Comparison of ENCODE assay signal across 1 cellular context in the genomic region with DNA sequence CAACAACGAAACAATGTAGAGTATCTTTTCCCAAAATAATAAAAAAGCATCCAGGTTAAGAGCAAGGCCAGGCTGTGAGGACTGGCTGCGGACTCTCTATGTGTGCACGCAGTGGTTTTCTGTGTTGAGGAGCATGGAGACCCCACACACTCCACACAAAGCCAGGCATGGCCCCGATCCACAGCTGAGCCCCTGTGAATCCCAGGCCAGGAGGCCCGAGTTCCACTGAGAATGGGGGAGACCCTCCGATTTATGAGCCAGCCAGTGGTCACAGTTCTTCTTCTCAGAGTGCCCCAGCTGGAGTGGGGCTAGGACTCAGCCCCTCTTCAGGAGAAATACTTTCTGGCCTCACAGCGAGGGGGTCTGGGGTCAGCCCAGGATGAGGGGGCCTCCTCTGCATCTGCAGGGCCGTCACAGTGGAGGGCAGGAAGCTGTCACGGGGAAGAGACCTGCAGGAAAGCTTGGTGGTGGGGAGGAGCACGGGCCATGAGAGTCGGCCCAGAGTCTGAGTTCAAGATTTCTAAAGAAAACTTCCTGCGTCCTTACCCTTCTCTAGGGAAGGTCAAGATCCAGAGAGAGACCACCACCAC.
TF ChIP-seq lines count a peak whose summit lies in the region.

No MANE protein-coding gene starts in this region.

TF ChIP-seq in H1, 55 proteins besides CTCF, POLR2A, EP300 and RAD21:
- TF ChIP-seq GABPA (IDR thresholded peaks at IDR 0.05; ENCODE audit: borderline replicate concordance, insufficient read depth, low read length) (no peak), CBX8 (IDR thresholded peaks at IDR 0.05; ENCODE audit: borderline replicate concordance, low read depth, low read length) (no peak), RFX5 (IDR thresholded peaks at IDR 0.05; ENCODE audit: borderline replicate concordance, low read depth, low read length) (no peak), TEAD4 (IDR thresholded peaks at IDR 0.05; ENCODE audit: low read depth, low read length) (no peak), GTF2F1 (IDR thresholded peaks at IDR 0.05; ENCODE audit: borderline replicate concordance, low read depth, low read length) (no peak), ZNF274 (IDR thresholded peaks at IDR 0.05; ENCODE audit: borderline replicate concordance, extremely low read depth, low read length) (no peak)
